1 cellular context compared by ENCODE assay signal in the genomic region with DNA sequence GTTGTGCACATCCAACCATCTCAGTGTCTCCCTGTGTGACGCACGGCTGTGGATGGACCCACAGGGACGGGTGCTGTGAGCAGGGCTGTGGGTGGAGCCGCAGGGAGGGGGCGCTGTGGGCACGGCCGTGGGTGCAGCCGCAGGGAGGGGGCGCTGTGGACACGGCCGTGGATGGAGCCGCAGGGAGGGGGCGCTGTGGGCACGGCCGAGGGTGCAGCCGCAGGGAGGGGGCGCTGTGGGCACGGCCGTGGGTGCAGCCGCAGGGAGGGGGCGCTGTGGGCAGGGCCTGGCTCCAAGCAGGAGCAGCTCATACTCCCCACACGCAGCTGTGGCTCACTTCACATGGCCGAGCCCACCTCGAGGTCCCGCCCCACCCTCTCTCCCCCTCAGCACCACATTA.
TF ChIP-seq lines count a peak whose summit lies in the region.

No MANE protein-coding gene starts in this region.

TF ChIP-seq in IMR-90, 13 proteins besides CTCF, POLR2A, EP300 and RAD21 (continued from another document):
- TF ChIP-seq SMC3 (IDR thresholded peaks at IDR 0.05; ENCODE audit: low read depth, low read length): peak; percentile 30; the same call in 1 of the 2 replicates
